ENCODE assay signal across 9 cellular contexts in genomic region chr16:29975811-29976511, GRCh38. TPM values are rescaled to one million over a fixed set of nuclear protein-coding genes. Genes with fewer than 3 reads are reported as not detected.
DNase-seq lines count a peak whose midpoint lies in the region; ATAC-seq and TF ChIP-seq lines count a peak whose summit lies in the region.
"Had no signal": no experiment of that assay in that cellular context is flagged by ENCODE, and none has a peak within 500 bp of the region (broad histone marks: within the 10 kb centered on the region; RNA-seq: fewer than 3 reads in every experiment).

No MANE protein-coding gene starts in this region.

- POLR2A ChIA-PET in SK-N-SH (lab: Yijun Ruan, JAX), result interaction anchor here (0.7 to 1.9 kb wide), 3 partner anchors 11 to 19 kb away, joined by 3 to 7 read pairs (median 3); partner anchors contain the start of genes HIRIP3 and TMEM219

- no peak overlapping the region for H3K27ac ChIP-seq in SK-N-SH (ENCODE audit: low read depth in 2 of 2, low read length in 1 of 2)
- H3K27ac ChIP-seq in stomach, result peak overlapping the region in 4 of 5 donors; percentile 90 to 94 (median 94)
- no peak overlapping the region for H3K27ac ChIP-seq in testis
- H3K27ac ChIP-seq: HL-60 had no signal

- TF ChIP-seq EP300 in SK-N-SH (IDR thresholded peaks at IDR 0.05; ENCODE audit: borderline replicate concordance in 1 of 2, low read depth in 1 of 2, low read length in 1 of 2) (no peak), stomach (IDR thresholded peaks at IDR 0.05) (no peak)

- TF ChIP-seq CTCF in SK-N-SH (IDR thresholded peaks at IDR 0.05) (no peak), stomach (IDR thresholded peaks at IDR 0.05) (no peak), testis (IDR thresholded peaks at IDR 0.05) (no peak)

- peak overlapping the region; percentile 87 to 91 for H3K4me3 ChIP-seq in SK-N-SH (ENCODE audit: low read depth in 2 of 2, low read length in 1 of 2)
- peak overlapping the region; percentile 59 for H3K4me3 ChIP-seq in iPS-15b (ENCODE audit: low read depth, low read length)
- H3K4me3 ChIP-seq in stomach, result peak overlapping the region; percentile 82 to 98 (median 83)
- no peak overlapping the region for H3K4me3 ChIP-seq in testis

- TF ChIP-seq POLR2A in stomach (IDR thresholded peaks at IDR 0.05) (no peak), testis (IDR thresholded peaks at IDR 0.05) (no peak)

- H3K27me3 ChIP-seq in SK-N-SH (ENCODE audit: insufficient read depth), result no peaks in the 10 kb centered on the region
- peaks cover 12% of the 10 kb centered on the region for H3K27me3 ChIP-seq in iPS-15b (ENCODE audit: control insufficient read depth, insufficient read depth, low read length)
- no peaks in the 10 kb centered on the region for H3K27me3 ChIP-seq in stomach
- H3K27me3 ChIP-seq in testis, result no peaks in the 10 kb centered on the region

- CTCF ChIA-PET in SK-N-SH (lab: Yijun Ruan, JAX), result interaction anchor here (0.8 to 8.2 kb wide), 6 partner anchors 11 to 76 kb away, joined by 3 to 41 read pairs (median 4); partner anchors contain the start of gene SEZ6L2

- H3K9me3 Mint-ChIP-seq in activated T-helper 17 cell treated with anti-CD3 and anti-CD28 coated beads, Interleukin-2, amount 50 U/mL, for 72 hours, result no peaks in the 10 kb centered on the region

- intact Hi-C loops in stomach (cut with DNase I; ENCODE audit: low total_unique reads), result no loop called here
- intact Hi-C loops in testis (cut with DNase I; ENCODE audit: low total_unique reads), result no loop called here

- no peak for TF ChIP-seq RAD21 in SK-N-SH (IDR thresholded peaks at IDR 0.05; ENCODE audit: low read length)

- no peak for ATAC-seq in SK-N-SH treated with all-trans-retinoic acid at 6 μM for 48 hours
- ATAC-seq in activated T-helper 17 cell treated with anti-CD3 and anti-CD28 coated beads, Interleukin-2, amount 50 U/mL, for 72 hours (replicated peaks), result no peak

- peaks cover 20 to 25% of the 10 kb centered on the region in 2 experiments; a peak in 3 of 4 replicates for H3K4me1 ChIP-seq in SK-N-SH (ENCODE audit: control insufficient read depth in 1 of 2, insufficient read depth in 2 of 2, low read depth in 1 of 2, low read length in 1 of 2)
- peaks cover 16% of the 10 kb centered on the region for H3K4me1 ChIP-seq in iPS-15b (ENCODE audit: control insufficient read depth, insufficient read depth, low read length)
- peaks cover 25 to 50% (median 41%) of the 10 kb centered on the region in 4 donors for H3K4me1 ChIP-seq in stomach
- H3K4me1 ChIP-seq in testis, result peaks cover 24% of the 10 kb centered on the region

- H3K36me3 ChIP-seq in SK-N-SH (replicated peaks in 1 of 2; ENCODE audit: control insufficient read depth in 1 of 2, insufficient read depth in 2 of 2, low read length in 1 of 2) (peaks cover 16 to 45% of the 10 kb centered on the region in 2 experiments), iPS-15b (ENCODE audit: control insufficient read depth, insufficient read depth, low read length) (peaks cover 32% of the 10 kb centered on the region), stomach (peaks cover 33 to 51% (median 50%) of the 10 kb centered on the region in 4 donors), testis (ENCODE audit: low read depth, missing control alignments) (no peaks in the 10 kb centered on the region)

- H3F3A ChIP-seq in SK-N-SH (replicated peaks; ENCODE audit: insufficient read depth), result peaks cover 11% of the 10 kb centered on the region

- H3K9ac ChIP-seq in SK-N-SH (peak overlapping the region; percentile 82), iPS-15b (ENCODE audit: low read depth, low read length) (peak overlapping the region; percentile 47)

- H3K27me3 Mint-ChIP-seq in activated T-helper 17 cell treated with anti-CD3 and anti-CD28 coated beads, Interleukin-2, amount 50 U/mL, for 72 hours, result no peaks in the 10 kb centered on the region

- peak overlapping the region; percentile 93 for H3K27ac Mint-ChIP-seq in activated T-helper 17 cell treated with anti-CD3 and anti-CD28 coated beads, Interleukin-2, amount 50 U/mL, for 72 hours

- H3K79me2 ChIP-seq in SK-N-SH (ENCODE audit: insufficient read depth), result peaks cover 46% of the 10 kb centered on the region

- peaks cover 22% of the 10 kb centered on the region for H3K4me1 Mint-ChIP-seq in activated T-helper 17 cell treated with anti-CD3 and anti-CD28 coated beads, Interleukin-2, amount 50 U/mL, for 72 hours

- no peaks in the 10 kb centered on the region for H3K9me2 ChIP-seq in SK-N-SH

- H3K36me3 Mint-ChIP-seq in activated T-helper 17 cell treated with anti-CD3 and anti-CD28 coated beads, Interleukin-2, amount 50 U/mL, for 72 hours (ENCODE audit: low read depth), result peaks cover 53% of the 10 kb centered on the region

- WGBS in SK-N-SH (ENCODE audit: low lambda C conversion rate), result 48% methylated on average over 6 of the region's 6 CpGs
- 9 to 18% (median 14%) methylated on average over 6 of the region's 6 CpGs for WGBS in stomach, 5 donors
- WGBS in testis, 2 donors, result 19 to 28% methylated on average over 6 of the region's 6 CpGs

- no peak overlapping the region for H2AFZ ChIP-seq in SK-N-SH (ENCODE audit: low read depth)

- peak overlapping the region; percentile 95 for H3K4me3 Mint-ChIP-seq in activated T-helper 17 cell treated with anti-CD3 and anti-CD28 coated beads, Interleukin-2, amount 50 U/mL, for 72 hours

- H4K20me1 ChIP-seq in SK-N-SH (ENCODE audit: insufficient read depth), result peaks cover 38% of the 10 kb centered on the region

- H3K4me2 ChIP-seq in SK-N-SH, result peak overlapping the region; percentile 99

- H3K9me3 ChIP-seq in SK-N-SH (no peaks in the 10 kb centered on the region), iPS-15b (ENCODE audit: control insufficient read depth, insufficient read depth, low read length) (peaks cover 10% of the 10 kb centered on the region), stomach (no peaks in the 10 kb centered on the region), testis (no peaks in the 10 kb centered on the region)

- no peak for DNase-seq in SK-N-SH
- no peak for DNase-seq in stomach
- no peak for DNase-seq in testis
- no peak for DNase-seq in kidney glomerular epithelial cell (lab: John Stamatoyannopoulos, UW)
- no peak for DNase-seq in activated CD4-positive, CD25-positive, alpha-beta regulatory T cell (lab: John Stamatoyannopoulos, UW)

TF ChIP-seq in SK-N-SH, 30 proteins besides CTCF, POLR2A, EP300 and RAD21 (continues in another document):
- TF ChIP-seq RCOR1 (IDR thresholded peaks at IDR 0.05; ENCODE audit: low read length), result no peak

TF ChIP-seq in SK-N-SH treated with all-trans-retinoic acid at 6 μM for 48 hours, 23 proteins besides CTCF, POLR2A, EP300 and RAD21 (continues in another document):
- TF ChIP-seq TCF4 (CRISPR knock-in tag; IDR thresholded peaks at IDR 0.05; ENCODE audit: borderline replicate concordance) (no peak), ESRRG (CRISPR knock-in tag; IDR thresholded peaks at IDR 0.05) (no peak), SNAI2 (CRISPR knock-in tag; IDR thresholded peaks at IDR 0.05) (no peak), ZC3H10 (CRISPR knock-in tag; IDR thresholded peaks at IDR 0.05) (no peak)

RNA-seq across cellular contexts. Expression of gene TAOK2, which starts 2.3 kb away (rescaled TPM):
- polyA plus RNA-seq in SK-N-SH (2012; rRNA removed) (21.9 and 23.1 TPM in 2 replicates), stomach (10 to 100 TPM; 12.5 to 22.6 (median 14.5) TPM), testis (ENCODE audit: insufficient read depth, low read depth, low replicate concordance) (66.5 TPM)
- 7.2 and 11.2 TPM in 2 replicates for polyA plus RNA-seq in SK-N-SH (2012; cell fraction: cytosol; rRNA removed)
- 59.6 and 71.3 TPM in 2 replicates for polyA plus RNA-seq in SK-N-SH (2012; cell fraction: nucleus; rRNA removed)
- total RNA-seq in activated T-helper 17 cell treated with anti-CD3 and anti-CD28 coated beads, Interleukin-2, amount 50 U/mL, for 72 hours, result 10 to 100 TPM; 34.9 to 44.0 TPM
- total RNA-seq in stomach (100 to 1,000 TPM in 1 of 5 donors, 10 to 100 TPM in 4; 33.8 to 135 (median 36.6) TPM), testis (100 to 1,000 TPM; 126 to 140 TPM)

RNA-seq across cellular contexts. Expression of gene TMEM219, which starts 14.1 kb away (rescaled TPM):
- polyA plus RNA-seq in SK-N-SH (2012; rRNA removed), result 95.0 and 101 TPM in 2 replicates
- polyA plus RNA-seq in SK-N-SH (2012; cell fraction: cytosol; rRNA removed), result 66.9 and 81.3 TPM in 2 replicates
- polyA plus RNA-seq in SK-N-SH (2012; cell fraction: nucleus; rRNA removed), result 186 and 201 TPM in 2 replicates
- 10 to 100 TPM; 55.2 to 70.8 TPM for total RNA-seq in activated T-helper 17 cell treated with anti-CD3 and anti-CD28 coated beads, Interleukin-2, amount 50 U/mL, for 72 hours
- total RNA-seq in stomach, result 100 to 1,000 TPM in 1 of 5 donors, 10 to 100 TPM in 4; 32.1 to 238 (median 60.5) TPM
- polyA plus RNA-seq in stomach, result 100 to 1,000 TPM; 190 to 286 (median 212) TPM
- 100 to 1,000 TPM; 160 to 203 TPM for total RNA-seq in testis
- 280 TPM for polyA plus RNA-seq in testis (ENCODE audit: insufficient read depth, low read depth, low replicate concordance)

RNA-seq across cellular contexts. Expression of gene HIRIP3, which starts 19.5 kb away (rescaled TPM):
- polyA plus RNA-seq in SK-N-SH (2012; rRNA removed) (15.4 and 18.9 TPM in 2 replicates), stomach (10 to 100 TPM; 13.6 to 14.8 (median 13.7) TPM), testis (ENCODE audit: insufficient read depth, low read depth, low replicate concordance) (57.3 TPM)
- polyA plus RNA-seq in SK-N-SH (2012; cell fraction: cytosol; rRNA removed), result 10.2 and 14.3 TPM in 2 replicates
- polyA plus RNA-seq in SK-N-SH (2012; cell fraction: nucleus; rRNA removed), result 10.6 and 15.2 TPM in 2 replicates
- total RNA-seq in activated T-helper 17 cell treated with anti-CD3 and anti-CD28 coated beads, Interleukin-2, amount 50 U/mL, for 72 hours, result 10 to 100 TPM; 23.9 to 34.1 TPM
- total RNA-seq in stomach (10 to 100 TPM in 1 of 5 donors, 1 to 10 TPM in 4; 1.8 to 13.4 (median 5.1) TPM), testis (10 to 100 TPM; 32.1 to 40.2 TPM)

RNA-seq across cellular contexts. Expression of gene INO80E, which starts 20.1 kb away (rescaled TPM):
- polyA plus RNA-seq in SK-N-SH (2012; rRNA removed) (43.9 and 46.6 TPM in 2 replicates), stomach (100 to 1,000 TPM in 1 of 3 donors, 10 to 100 TPM in 2; 45.7 to 109 (median 59.0) TPM), testis (ENCODE audit: insufficient read depth, low read depth, low replicate concordance) (98.1 TPM)
- 45.0 and 50.1 TPM in 2 replicates for polyA plus RNA-seq in SK-N-SH (2012; cell fraction: cytosol; rRNA removed)
- polyA plus RNA-seq in SK-N-SH (2012; cell fraction: nucleus; rRNA removed), result 98.2 and 102 TPM in 2 replicates
- 100 to 1,000 TPM in 1 of 2 donors, 10 to 100 TPM in 1; 77.9 to 116 TPM for total RNA-seq in activated T-helper 17 cell treated with anti-CD3 and anti-CD28 coated beads, Interleukin-2, amount 50 U/mL, for 72 hours
- total RNA-seq in stomach (100 to 1,000 TPM in 1 of 5 donors, 10 to 100 TPM in 3, 1 to 10 TPM in 1; 3.5 to 319 (median 18.2) TPM), testis (10 to 100 TPM; 64.0 to 72.3 TPM)

RNA-seq across cellular contexts. Expression of gene DOC2A, which starts 34.9 kb away (rescaled TPM):
- 10.3 and 10.4 TPM in 2 replicates for polyA plus RNA-seq in SK-N-SH (2012; rRNA removed)
- 2.3 and 4.3 TPM in 2 replicates for polyA plus RNA-seq in SK-N-SH (2012; cell fraction: cytosol; rRNA removed)
- 58.4 and 67.6 TPM in 2 replicates for polyA plus RNA-seq in SK-N-SH (2012; cell fraction: nucleus; rRNA removed)
- total RNA-seq in activated T-helper 17 cell treated with anti-CD3 and anti-CD28 coated beads, Interleukin-2, amount 50 U/mL, for 72 hours, result 1 to 10 TPM in 1 of 2 donors, under 1 TPM in 1; 0.19 to 1.0 TPM
- 10 to 100 TPM in 1 of 5 donors, under 1 TPM in 1, not detected in 3; 0.72 to 20.9 TPM for total RNA-seq in stomach
- polyA plus RNA-seq in stomach, result 1 to 10 TPM in 1 of 3 donors, under 1 TPM in 1, not detected in 1; 0.75 to 2.8 TPM
- 10 to 100 TPM; 28.3 to 45.3 TPM for total RNA-seq in testis
- polyA plus RNA-seq in testis (ENCODE audit: insufficient read depth, low read depth, low replicate concordance), result 75.1 TPM

Comparison
In these comparisons a context has a peak if more than half of its experiments do, and no peak if none do; other contexts are left out.
1. H3K27ac ChIP-seq: peak in stomach (4 of 5); none in SK-N-SH (0 of 2) and testis (0 of 2).
2. H3K4me3 ChIP-seq: peak in SK-N-SH (2 of 2), iPS-15b (single experiment) and stomach (4 of 4); none in testis (0 of 2).